ENCODE assay signal across 22 cellular contexts in genomic region chr6:1825926-1826325, GRCh38.
"Had no signal": no experiment of that assay in that cellular context is flagged by ENCODE, and none has a peak within 500 bp of the region (broad histone marks: within the 10 kb centered on the region; RNA-seq: fewer than 3 reads in every experiment).

No MANE protein-coding gene starts in this region.

- DNase-seq: activated CD4-positive, alpha-beta T cell treated with anti-CD3 and anti-CD28 coated beads for 4 hours; activated CD8-positive, alpha-beta T cell treated with anti-CD3 and anti-CD28 coated beads, Interleukin-2, amount 10 ng/mL, durations not matched to agents 7 days and 5 days; activated naive CD4-positive, alpha-beta T cell treated with Interleukin-2 at 50 U/mL for 16 hours; activated naive CD8-positive, alpha-beta T cell treated with anti-CD3 and anti-CD28 coated beads, Interleukin-2, amount 10 ng/mL, durations not matched to agents 7 days and 5 days; activated T-cell treated with anti-CD3 and anti-CD28 coated beads, Interleukin-2, amount 50 U/mL, for 24 hours; body of pancreas; central memory CD4-positive, alpha-beta T cell; dorsolateral prefrontal cortex; immature natural killer cell; mesenchymal stem cell; mucosa of descending colon; right cardiac atrium; transverse colon; uterus had no signal

- H3K9me3 ChIP-seq: prostate gland, transverse colon had no signal

- H3K27ac Mint-ChIP-seq: activated CD8-positive, alpha-beta T cell treated with anti-CD3 and anti-CD28 coated beads, Interleukin-2, amount 10 ng/mL, durations not matched to agents 7 days and 5 days; activated naive CD8-positive, alpha-beta T cell treated with anti-CD3 and anti-CD28 coated beads, Interleukin-2, amount 10 ng/mL, durations not matched to agents 7 days and 5 days; activated T-cell treated with anti-CD3 and anti-CD28 coated beads, Interleukin-2, amount 50 U/mL, for 24 hours; activated T-helper 2 cell treated with anti-CD3 and anti-CD28 coated beads, Interferon-gamma antibody, Interleukin-2, Interleukin-4, amounts not matched to agents 10 μg/mL and 5 μg/mL and 100 μg/mL, durations not matched to agents 14 hours and 24 hours and 36 hours; immature natural killer cell; neural progenitor cell; stimulated activated naive CD8-positive, alpha-beta T cell treated with anti-CD3 and anti-CD28 coated beads, Interleukin-15, Interleukin-2, amounts not matched to agents 100 ng/mL and 50 ng/mL, for 24 hours; T-helper 2 cell treated with Interferon-gamma antibody and Interleukin-4, amounts not matched to agents 5 μg/mL and 100 μg/mL, for 36 hours; WTC11 had no signal

- H3K27ac ChIP-seq: body of pancreas, dorsolateral prefrontal cortex, neural progenitor cell, prostate gland, suprapubic skin, transverse colon, uterus had no signal

- H3K27me3 ChIP-seq: body of pancreas, dorsolateral prefrontal cortex, neural progenitor cell, suprapubic skin, transverse colon, uterus had no signal

- ATAC-seq: activated CD8-positive, alpha-beta T cell treated with anti-CD3 and anti-CD28 coated beads, Interleukin-2, amount 10 ng/mL, durations not matched to agents 7 days and 5 days; body of pancreas; right cardiac atrium; WTC11 had no signal

- H3K9ac ChIP-seq: neural progenitor cell had no signal

- H3K4me3 Mint-ChIP-seq: activated CD8-positive, alpha-beta T cell treated with anti-CD3 and anti-CD28 coated beads, Interleukin-2, amount 10 ng/mL, durations not matched to agents 7 days and 5 days; activated naive CD8-positive, alpha-beta T cell treated with anti-CD3 and anti-CD28 coated beads, Interleukin-2, amount 10 ng/mL, durations not matched to agents 7 days and 5 days; activated T-cell treated with anti-CD3 and anti-CD28 coated beads, Interleukin-2, amount 50 U/mL, for 24 hours; immature natural killer cell; neural progenitor cell; stimulated activated naive CD8-positive, alpha-beta T cell treated with anti-CD3 and anti-CD28 coated beads, Interleukin-15, Interleukin-2, amounts not matched to agents 100 ng/mL and 50 ng/mL, for 24 hours; T-helper 2 cell treated with Interferon-gamma antibody and Interleukin-4, amounts not matched to agents 5 μg/mL and 100 μg/mL, for 36 hours; WTC11 had no signal

- H2AFZ ChIP-seq: neural progenitor cell had no signal

- H3K27me3 Mint-ChIP-seq: activated naive CD8-positive, alpha-beta T cell treated with anti-CD3 and anti-CD28 coated beads, Interleukin-2, amount 10 ng/mL, durations not matched to agents 7 days and 5 days; activated T-cell treated with anti-CD3 and anti-CD28 coated beads, Interleukin-2, amount 50 U/mL, for 24 hours; naive B cell; stimulated activated naive CD8-positive, alpha-beta T cell treated with anti-CD3 and anti-CD28 coated beads, Interleukin-15, Interleukin-2, amounts not matched to agents 100 ng/mL and 50 ng/mL, for 24 hours had no signal

- H3K36me3 Mint-ChIP-seq: neural progenitor cell had no signal

- H3K36me3 ChIP-seq: neural progenitor cell, prostate gland, suprapubic skin, transverse colon, uterus had no signal

- H3K4me3 ChIP-seq: body of pancreas, dorsolateral prefrontal cortex, mucosa of descending colon, neural progenitor cell, prostate gland, suprapubic skin, transverse colon, uterus had no signal

- H3K4me1 Mint-ChIP-seq: activated naive CD8-positive, alpha-beta T cell treated with anti-CD3 and anti-CD28 coated beads, Interleukin-2, amount 10 ng/mL, durations not matched to agents 7 days and 5 days; immature natural killer cell had no signal

- H3K4me1 ChIP-seq: prostate gland, uterus had no signal

- H3K4me2 ChIP-seq: neural progenitor cell had no signal
